In the genomic region with DNA sequence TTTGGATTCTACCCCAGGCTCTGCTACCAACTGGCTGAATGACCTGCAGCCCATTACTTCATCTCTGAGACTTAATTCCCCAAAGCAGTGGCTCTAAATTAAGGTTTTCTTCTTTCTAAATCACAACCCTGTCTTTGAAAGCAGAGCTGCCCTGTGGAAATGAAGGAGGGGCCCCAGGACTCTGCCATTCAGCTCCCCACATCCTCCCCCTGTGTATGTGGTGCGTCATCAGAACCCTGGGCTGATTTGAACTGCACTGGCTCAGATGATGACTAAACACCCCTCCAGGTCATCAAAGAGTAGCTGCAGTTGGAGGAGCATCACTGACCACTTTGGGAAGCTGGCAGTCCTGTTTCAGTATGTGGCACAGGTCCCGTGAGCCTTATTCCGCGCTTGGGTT, we compare ENCODE assay signal across 10 cellular contexts. TPM values are rescaled to one million over a fixed set of nuclear protein-coding genes. Genes with fewer than 3 reads are reported as not detected.
A peak's percentile ranks its signal among the peaks of the same experiment; 100 is the strongest.
DNase-seq lines count a peak whose midpoint lies in the region; ATAC-seq and TF ChIP-seq lines count a peak whose summit lies in the region.
"Had no signal": no experiment of that assay in that cellular context is flagged by ENCODE, and none has a peak within 500 bp of the region (broad histone marks: within the 10 kb centered on the region; RNA-seq: fewer than 3 reads in every experiment).

No MANE protein-coding gene starts in this region.

- no peaks in the 10 kb centered on the region for H3K27me3 Mint-ChIP-seq in activated CD8-positive, alpha-beta memory T cell treated with anti-CD3 and anti-CD28 coated beads, Interleukin-2, amount 10 ng/mL, durations not matched to agents 7 days and 5 days
- H3K27me3 Mint-ChIP-seq in activated CD8-positive, alpha-beta T cell treated with anti-CD3 and anti-CD28 coated beads for 36 hours: peaks cover 5% of the 10 kb centered on the region

- no peaks in the 10 kb centered on the region for H3K36me3 ChIP-seq in subcutaneous abdominal adipose tissue (ENCODE audit: control insufficient read depth in 5 of 5, insufficient read depth in 5 of 5, low read length in 5 of 5)

- peak; percentile 66 for DNase-seq in activated CD8-positive, alpha-beta memory T cell treated with anti-CD3 and anti-CD28 coated beads, Interleukin-2, amount 10 ng/mL, durations not matched to agents 7 days and 5 days
- no peak for DNase-seq in activated CD8-positive, alpha-beta memory T cell treated with anti-CD3 and anti-CD28 coated beads for 24 hours
- peak; percentile 68 for DNase-seq in activated CD8-positive, alpha-beta T cell treated with anti-CD3 and anti-CD28 coated beads for 36 hours
- peak; percentile 93 for DNase-seq in foreskin melanocyte
- DNase-seq: AML-193 had no signal

- no peaks in the 10 kb centered on the region for H3K36me3 Mint-ChIP-seq in activated CD8-positive, alpha-beta memory T cell treated with anti-CD3 and anti-CD28 coated beads, Interleukin-2, amount 10 ng/mL, durations not matched to agents 7 days and 5 days
- H3K36me3 Mint-ChIP-seq in activated CD8-positive, alpha-beta T cell treated with anti-CD3 and anti-CD28 coated beads for 36 hours (ENCODE audit: low read depth): no peaks in the 10 kb centered on the region

- no peak overlapping the region for H3K4me3 Mint-ChIP-seq in activated CD8-positive, alpha-beta memory T cell treated with anti-CD3 and anti-CD28 coated beads, Interleukin-2, amount 10 ng/mL, durations not matched to agents 7 days and 5 days
- no peak overlapping the region for H3K4me3 Mint-ChIP-seq in activated CD8-positive, alpha-beta T cell treated with anti-CD3 and anti-CD28 coated beads for 36 hours
- H3K4me3 Mint-ChIP-seq: naive thymus-derived CD4-positive, alpha-beta T cell had no signal

- no peaks in the 10 kb centered on the region for H3K9me3 Mint-ChIP-seq in activated CD8-positive, alpha-beta memory T cell treated with anti-CD3 and anti-CD28 coated beads, Interleukin-2, amount 10 ng/mL, durations not matched to agents 7 days and 5 days (ENCODE audit: low read depth)
- no peaks in the 10 kb centered on the region for H3K9me3 Mint-ChIP-seq in activated CD8-positive, alpha-beta T cell treated with anti-CD3 and anti-CD28 coated beads for 36 hours
- H3K9me3 Mint-ChIP-seq: naive thymus-derived CD4-positive, alpha-beta T cell had no signal

- POLR2A ChIA-PET in activated CD8-positive, alpha-beta T cell treated with anti-CD3 and anti-CD28 coated beads for 36 hours (lab: Charles Lee): interaction anchor here (0.6 to 1.6 kb wide), 2 partner anchors 47 to 177 kb away, joined by 3 read pairs; no protein-coding TSS in a partner anchor

- peaks cover 4 to 48% (median 42%) of the 10 kb centered on the region in 5 donors for H3K4me1 ChIP-seq in subcutaneous abdominal adipose tissue (ENCODE audit: control insufficient read depth in 5 of 5, insufficient read depth in 5 of 5, low read length in 5 of 5)

- peaks cover 20% of the 10 kb centered on the region for H3K4me1 Mint-ChIP-seq in activated CD8-positive, alpha-beta memory T cell treated with anti-CD3 and anti-CD28 coated beads, Interleukin-2, amount 10 ng/mL, durations not matched to agents 7 days and 5 days
- peaks cover 12% of the 10 kb centered on the region for H3K4me1 Mint-ChIP-seq in activated CD8-positive, alpha-beta T cell treated with anti-CD3 and anti-CD28 coated beads for 36 hours (ENCODE audit: low read depth)

- no peak overlapping the region for H3K4me3 ChIP-seq in subcutaneous abdominal adipose tissue (ENCODE audit: low read depth in 1 of 5, low read length in 5 of 5)

- TF ChIP-seq CTCF in activated CD8-positive, alpha-beta T cell treated with anti-CD3 and anti-CD28 coated beads for 36 hours (IDR thresholded peaks at IDR 0.05): no peak

- intact Hi-C loops in activated CD8-positive, alpha-beta T cell treated with anti-CD3 and anti-CD28 coated beads for 36 hours (cut with micrococcal nuclease): loop anchor here (10.0 kb wide), 1 partner anchor 262 kb away; no protein-coding TSS in a partner anchor

- ATAC-seq in activated CD8-positive, alpha-beta memory T cell treated with anti-CD3 and anti-CD28 coated beads, Interleukin-2, amount 10 ng/mL, durations not matched to agents 7 days and 5 days: peak; percentile 86
- ATAC-seq in activated CD8-positive, alpha-beta T cell treated with anti-CD3 and anti-CD28 coated beads for 36 hours: peak; percentile 97
- no peak for ATAC-seq in HG02759 (IDR thresholded peaks at IDR 0.05; ENCODE audit: unreplicated experiment)
- no peak for ATAC-seq in GM19467 (IDR thresholded peaks at IDR 0.05; ENCODE audit: unreplicated experiment)
- ATAC-seq in HG03565 (IDR thresholded peaks at IDR 0.05; ENCODE audit: unreplicated experiment): no peak
- ATAC-seq: naive thymus-derived CD4-positive, alpha-beta T cell had no signal

- H3K27ac ChIP-seq in subcutaneous abdominal adipose tissue (ENCODE audit: low read depth, low read length): peak overlapping the region; percentile 55

- H3K27ac Mint-ChIP-seq in activated CD8-positive, alpha-beta memory T cell treated with anti-CD3 and anti-CD28 coated beads, Interleukin-2, amount 10 ng/mL, durations not matched to agents 7 days and 5 days: no peak overlapping the region
- no peak overlapping the region for H3K27ac Mint-ChIP-seq in activated CD8-positive, alpha-beta T cell treated with anti-CD3 and anti-CD28 coated beads for 36 hours

- H3K9me3 ChIP-seq in subcutaneous abdominal adipose tissue (ENCODE audit: control insufficient read depth in 5 of 5, low read length in 5 of 5): no peaks in the 10 kb centered on the region

- CTCF ChIA-PET in activated CD8-positive, alpha-beta memory T cell treated with anti-CD3 and anti-CD28 coated beads, Interleukin-2, amount 10 ng/mL, durations not matched to agents 7 days and 5 days (lab: Charles Lee): interaction anchor here (0.9 to 2.1 kb wide), 2 partner anchors 45 to 87 kb away, joined by 3 to 6 read pairs; no protein-coding TSS in a partner anchor
- CTCF ChIA-PET in activated CD8-positive, alpha-beta T cell treated with anti-CD3 and anti-CD28 coated beads for 36 hours (lab: Charles Lee): interaction anchor here (0.7 to 1.7 kb wide), 5 partner anchors 9 to 60 kb away, joined by 3 to 9 read pairs (median 4); no protein-coding TSS in a partner anchor

- no peaks in the 10 kb centered on the region for H3K27me3 ChIP-seq in subcutaneous abdominal adipose tissue (ENCODE audit: control insufficient read depth in 5 of 5, insufficient read depth in 4 of 5, low read length in 5 of 5)

- no peak overlapping the region for H3K9ac ChIP-seq in subcutaneous abdominal adipose tissue (ENCODE audit: low read length in 5 of 5)

RNA-seq across cellular contexts. Expression of gene BPGM, which starts 46.6 kb away (rescaled TPM):
- total RNA-seq in activated CD8-positive, alpha-beta memory T cell treated with anti-CD3 and anti-CD28 coated beads, Interleukin-2, amount 10 ng/mL, durations not matched to agents 7 days and 5 days: 10 to 100 TPM; 18.6 to 19.7 TPM
- 10 to 100 TPM; 11.2 to 12.4 TPM for total RNA-seq in activated CD8-positive, alpha-beta T cell treated with anti-CD3 and anti-CD28 coated beads for 36 hours

Comparison
In these comparisons a context has a peak if more than half of its experiments do, and no peak if none do; other contexts are left out.
1. ATAC-seq: peak in activated CD8-positive, alpha-beta memory T cell treated with anti-CD3 and anti-CD28 coated beads, Interleukin-2, amount 10 ng/mL, durations not matched to agents 7 days and 5 days (single experiment) and activated CD8-positive, alpha-beta T cell treated with anti-CD3 and anti-CD28 coated beads for 36 hours (single experiment); none in HG02759 (single experiment), GM19467 (single experiment) and HG03565 (single experiment).